ENCODE assay signal across 1 cellular context in the genomic region with DNA sequence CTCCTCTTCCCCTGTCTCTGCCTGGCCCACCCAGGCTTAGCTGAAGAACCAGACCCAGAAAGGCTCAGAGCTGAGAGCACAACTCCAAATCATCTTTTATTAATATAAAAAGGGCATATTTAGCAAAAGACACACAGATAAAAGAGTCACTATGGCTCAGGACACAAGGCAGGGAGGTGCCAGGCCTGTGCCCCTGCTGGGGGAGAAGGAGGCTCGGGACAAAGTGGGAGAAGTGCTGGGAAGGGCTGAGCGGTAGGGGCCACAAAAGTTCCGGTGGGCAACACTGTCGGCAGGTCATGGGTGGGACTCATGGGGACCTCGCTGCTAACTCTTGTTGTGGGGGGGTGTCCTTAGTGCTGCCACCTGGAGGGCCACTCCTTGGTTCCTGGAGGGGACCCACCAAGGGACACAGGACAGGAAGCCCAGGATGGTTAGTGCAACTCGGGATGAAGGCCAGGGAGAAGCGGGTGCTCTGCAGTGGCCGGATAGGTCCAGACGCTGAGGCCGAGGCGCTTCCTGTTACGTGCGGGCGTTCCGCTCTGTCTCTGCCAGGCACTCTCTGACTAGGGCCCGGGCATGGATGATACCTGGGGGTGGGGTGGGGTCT.
TF ChIP-seq lines count a peak whose summit lies in the region.

No MANE protein-coding gene starts in this region.

TF ChIP-seq in endothelial cell of umbilical vein, 7 proteins besides CTCF, POLR2A, EP300 and RAD21:
- TF ChIP-seq MYC (IDR thresholded peaks at IDR 0.05; ENCODE audit: low read depth, low read length) (no peak), GATA2 (IDR thresholded peaks at IDR 0.05; ENCODE audit: insufficient read depth, insufficient read length, low read depth, low read length) (no peak), FOS (IDR thresholded peaks at IDR 0.05; ENCODE audit: borderline replicate concordance, insufficient read depth, low read length) (no peak), MAX (IDR thresholded peaks at IDR 0.05; ENCODE audit: insufficient read depth, insufficient read length) (no peak), EZH2 (IDR thresholded peaks at IDR 0.05; ENCODE audit: borderline replicate concordance, low read depth, low read length, severe bottlenecking) (no peak), JUN (IDR thresholded peaks at IDR 0.05; ENCODE audit: borderline replicate concordance, insufficient read depth, insufficient read length, low read depth) (no peak), POLR2AphosphoS5 (IDR thresholded peaks at IDR 0.05; ENCODE audit: insufficient read depth, low read depth, low read length) (no peak)
